Comparison of ENCODE assay signal across 16 cellular contexts in genomic region chr2:231260442-231260841, GRCh38.
DNase-seq lines count a peak whose midpoint lies in the region; ATAC-seq and TF ChIP-seq lines count a peak whose summit lies in the region.
"Had no signal": no experiment of that assay in that cellular context is flagged by ENCODE, and none has a peak within 500 bp of the region (broad histone marks: within the 10 kb centered on the region; RNA-seq: fewer than 3 reads in every experiment).

No MANE protein-coding gene starts in this region.

- no peak overlapping the region for H2AFZ ChIP-seq in hepatocyte

- TF ChIP-seq CTCF in sigmoid colon (IDR thresholded peaks at IDR 0.05) (no peak), hepatocyte (IDR thresholded peaks at IDR 0.05; ENCODE audit: poor library complexity) (no peak)

- H4K20me1 ChIP-seq in hepatocyte (ENCODE audit: insufficient read depth, poor library complexity, severe bottlenecking): no peaks in the 10 kb centered on the region

- H3K36me3 Mint-ChIP-seq in activated T-helper 17 cell treated with anti-CD3 and anti-CD28 coated beads, Interleukin-2, amount 50 U/mL, for 72 hours (ENCODE audit: low read depth): no peaks in the 10 kb centered on the region
- H3K36me3 Mint-ChIP-seq: CD4-positive, alpha-beta memory T cell had no signal

- no peaks in the 10 kb centered on the region for H3K9me2 ChIP-seq in hepatocyte (replicated peaks; ENCODE audit: insufficient read depth)

- peaks cover 14% of the 10 kb centered on the region for H3K27me3 Mint-ChIP-seq in activated T-helper 17 cell treated with anti-CD3 and anti-CD28 coated beads, Interleukin-2, amount 50 U/mL, for 72 hours

- no peaks in the 10 kb centered on the region for H3K79me2 ChIP-seq in hepatocyte

- ATAC-seq in left ventricle myocardium superior: peak; percentile 50
- no peak for ATAC-seq in GM18498 (IDR thresholded peaks at IDR 0.05; ENCODE audit: unreplicated experiment)
- ATAC-seq in activated T-helper 17 cell treated with anti-CD3 and anti-CD28 coated beads, Interleukin-2, amount 50 U/mL, for 72 hours (replicated peaks): no peak
- ATAC-seq: body of pancreas; effector memory CD8-positive, alpha-beta T cell had no signal

- H3K4me2 ChIP-seq in hepatocyte: no peak overlapping the region

- H3K4me1 ChIP-seq in adipocyte (ENCODE audit: control insufficient read depth, insufficient read depth, low read length) (no peaks in the 10 kb centered on the region), sigmoid colon (peaks cover 0 to 15% (median 13%) of the 10 kb centered on the region in 4 donors), hepatocyte (ENCODE audit: insufficient read depth) (no peaks in the 10 kb centered on the region)

- H3K36me3 ChIP-seq in adipocyte (ENCODE audit: control insufficient read depth, insufficient read depth, low read length, severe bottlenecking): peaks cover 34% of the 10 kb centered on the region
- peaks cover 7 to 62% (median 15%) of the 10 kb centered on the region in 4 donors for H3K36me3 ChIP-seq in sigmoid colon
- H3K36me3 ChIP-seq in hepatocyte (replicated peaks; ENCODE audit: insufficient read depth, low read depth): no peaks in the 10 kb centered on the region

- H3K9ac ChIP-seq in adipocyte (ENCODE audit: low read length): no peak overlapping the region

- no peaks in the 10 kb centered on the region for H3K9me3 Mint-ChIP-seq in activated T-helper 17 cell treated with anti-CD3 and anti-CD28 coated beads, Interleukin-2, amount 50 U/mL, for 72 hours
- H3K9me3 Mint-ChIP-seq: activated T-helper 2 cell treated with anti-CD3 and anti-CD28 coated beads, Interferon-gamma antibody, Interleukin-2, Interleukin-4, amounts not matched to agents 10 μg/mL and 5 μg/mL and 100 μg/mL, durations not matched to agents 14 hours and 24 hours and 36 hours; CD4-positive, alpha-beta memory T cell; effector memory CD8-positive, alpha-beta T cell had no signal

- H3K9me3 ChIP-seq in adipocyte (ENCODE audit: control insufficient read depth, low read length) (no peaks in the 10 kb centered on the region), sigmoid colon (no peaks in the 10 kb centered on the region), hepatocyte (ENCODE audit: low read depth) (no peaks in the 10 kb centered on the region)
- H3K9me3 ChIP-seq: body of pancreas had no signal

- H3K4me3 ChIP-seq in adipocyte (ENCODE audit: low read length): no peak overlapping the region
- H3K4me3 ChIP-seq in sigmoid colon: no peak overlapping the region
- no peak overlapping the region for H3K4me3 ChIP-seq in hepatocyte
- H3K4me3 ChIP-seq: body of pancreas had no signal

- TF ChIP-seq POLR2A in sigmoid colon (IDR thresholded peaks at IDR 0.05): no peak

- DNase-seq in HT-29 (ENCODE audit: low spot score) (peak; percentile 10), adipocyte (ENCODE audit: low read depth) (peak; percentile 8), left ventricle myocardium superior (no peak), sigmoid colon (peak; percentile 46), hepatocyte (ENCODE audit: low spot score) (no peak)
- DNase-seq: activated CD4-positive, alpha-beta T cell treated with anti-CD3 and anti-CD28 coated beads, Interleukin-2, amount 50 U/mL, for 48 hours; CD4-positive, alpha-beta memory T cell; effector memory CD8-positive, alpha-beta T cell; NCI-H146; NCI-H524 treated with DMSO at 0.1 percent for 48 hours; occipital lobe; stimulated activated CD4-positive, alpha-beta T cell treated with anti-CD3 and anti-CD28 coated beads, Interleukin-12 subunit alpha, Interleukin-12 subunit beta, amount 100 ng/mL, for 4 hours had no signal

- H3K4me3 Mint-ChIP-seq in activated T-helper 17 cell treated with anti-CD3 and anti-CD28 coated beads, Interleukin-2, amount 50 U/mL, for 72 hours: no peak overlapping the region
- H3K4me3 Mint-ChIP-seq: effector memory CD8-positive, alpha-beta T cell had no signal

- 74 to 79% methylated on average over 9 of the region's 9 CpGs for WGBS in sigmoid colon, 2 donors
- 80% methylated on average over 9 of the region's 9 CpGs for WGBS in hepatocyte (ENCODE audit: low lambda C conversion rate, missing lambda C conversion rate)

- no peak overlapping the region for H3K27ac ChIP-seq in sigmoid colon
- H3K27ac ChIP-seq in hepatocyte: no peak overlapping the region
- H3K27ac ChIP-seq: body of pancreas had no signal

- peaks cover 4% of the 10 kb centered on the region for H3K4me1 Mint-ChIP-seq in activated T-helper 17 cell treated with anti-CD3 and anti-CD28 coated beads, Interleukin-2, amount 50 U/mL, for 72 hours

- no peak overlapping the region for H3K27ac Mint-ChIP-seq in activated T-helper 17 cell treated with anti-CD3 and anti-CD28 coated beads, Interleukin-2, amount 50 U/mL, for 72 hours
- H3K27ac Mint-ChIP-seq: activated T-helper 2 cell treated with anti-CD3 and anti-CD28 coated beads, Interferon-gamma antibody, Interleukin-2, Interleukin-4, amounts not matched to agents 10 μg/mL and 5 μg/mL and 100 μg/mL, durations not matched to agents 14 hours and 24 hours and 36 hours; CD4-positive, alpha-beta memory T cell; effector memory CD8-positive, alpha-beta T cell had no signal

- no peak for TF ChIP-seq EP300 in sigmoid colon (IDR thresholded peaks at IDR 0.05)

- intact Hi-C loops in left ventricle myocardium superior (cut with micrococcal nuclease): no loop called here
- intact Hi-C loops in sigmoid colon (cut with DNase I): no loop called here

- no peaks in the 10 kb centered on the region for H3K27me3 ChIP-seq in adipocyte (replicated peaks; ENCODE audit: control insufficient read depth, insufficient read depth, low read length)
- no peaks in the 10 kb centered on the region for H3K27me3 ChIP-seq in sigmoid colon
- H3K27me3 ChIP-seq in hepatocyte: no peaks in the 10 kb centered on the region
- H3K27me3 ChIP-seq: body of pancreas had no signal

Comparison
In these comparisons a context has a peak if more than half of its experiments do, and no peak if none do; other contexts are left out.
1. DNase-seq: peak in HT-29 (single experiment), adipocyte (single experiment) and sigmoid colon (single experiment); none in left ventricle myocardium superior (single experiment) and hepatocyte (single experiment).